11 cellular contexts compared by ENCODE assay signal in the genomic region with DNA sequence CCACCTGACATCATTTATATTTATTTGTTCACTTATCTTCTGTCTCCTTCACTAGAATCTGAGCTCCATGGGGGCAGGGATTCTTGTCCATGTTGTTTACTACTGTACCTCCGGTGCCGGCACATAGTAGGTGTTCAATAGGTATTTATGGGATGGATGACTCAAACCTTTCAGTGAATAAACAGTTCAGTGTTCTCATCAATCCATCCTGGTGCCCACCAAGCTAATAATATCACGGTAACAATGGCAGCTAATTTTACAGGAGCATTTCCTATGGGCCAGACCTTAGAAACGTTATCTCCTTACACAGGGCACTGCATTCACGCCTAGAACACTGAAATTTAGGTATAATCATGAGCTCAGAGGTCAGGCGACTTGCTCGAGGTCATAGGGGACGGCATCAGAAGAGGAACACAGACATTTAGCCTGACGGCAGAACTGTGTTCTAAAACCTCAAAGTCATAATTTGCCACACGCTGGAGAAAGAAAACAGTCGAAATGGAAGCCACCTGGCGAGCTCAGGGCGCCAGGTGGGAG. TPM values are rescaled to one million over a fixed set of nuclear protein-coding genes. Genes with fewer than 3 reads are reported as not detected.
DNase-seq lines count a peak whose midpoint lies in the region; ATAC-seq and TF ChIP-seq lines count a peak whose summit lies in the region.
"Had no signal": no experiment of that assay in that cellular context is flagged by ENCODE, and none has a peak within 500 bp of the region (broad histone marks: within the 10 kb centered on the region; RNA-seq: fewer than 3 reads in every experiment).

No MANE protein-coding gene starts in this region.

- H3K36me3 ChIP-seq in lower lobe of right lung, result no peaks in the 10 kb centered on the region

- H3K27ac Mint-ChIP-seq in endothelial cell (ENCODE audit: unreplicated experiment), result no peak overlapping the region

- H3K9me3 Mint-ChIP-seq in activated T-cell treated with anti-CD3 and anti-CD28 coated beads, Interleukin-2, amount 50 U/mL, for 4 hours, result no peaks in the 10 kb centered on the region
- no peaks in the 10 kb centered on the region for H3K9me3 Mint-ChIP-seq in endothelial cell (ENCODE audit: unreplicated experiment)

- TF ChIP-seq CTCF in endothelial cell (IDR thresholded peaks at IDR 0.05; ENCODE audit: unreplicated experiment) (no peak), lower lobe of right lung (IDR thresholded peaks at IDR 0.05) (no peak), coronary artery (IDR thresholded peaks at IDR 0.05) (no peak)

- peaks cover 25% of the 10 kb centered on the region for H3K4me1 Mint-ChIP-seq in activated T-cell treated with anti-CD3 and anti-CD28 coated beads, Interleukin-2, amount 50 U/mL, for 4 hours (ENCODE audit: low read depth)
- H3K4me1 Mint-ChIP-seq in endothelial cell (ENCODE audit: unreplicated experiment), result peaks cover 12% of the 10 kb centered on the region

- H3K4me1 ChIP-seq in lower lobe of right lung, result peaks cover 11% of the 10 kb centered on the region
- H3K4me1 ChIP-seq: foreskin keratinocyte had no signal

- H3K4me3 Mint-ChIP-seq in activated T-cell treated with anti-CD3 and anti-CD28 coated beads, Interleukin-2, amount 50 U/mL, for 4 hours, result peak overlapping the region; percentile 34
- peak overlapping the region; percentile 63 for H3K4me3 Mint-ChIP-seq in endothelial cell (ENCODE audit: unreplicated experiment)

- intact Hi-C loops in lower lobe of right lung (cut with DNase I), result no loop called here

- H3K27ac ChIP-seq in lower lobe of right lung (no peak overlapping the region), coronary artery (no peak overlapping the region)
- H3K27ac ChIP-seq: foreskin keratinocyte had no signal

- H3K36me3 Mint-ChIP-seq in activated T-cell treated with anti-CD3 and anti-CD28 coated beads, Interleukin-2, amount 50 U/mL, for 4 hours (ENCODE audit: insufficient read depth), result no peaks in the 10 kb centered on the region
- H3K36me3 Mint-ChIP-seq in endothelial cell (ENCODE audit: low read depth, unreplicated experiment), result peaks cover 5% of the 10 kb centered on the region

- H3K4me3 ChIP-seq in skeletal muscle cell (ENCODE audit: low read depth, low read length) (peak overlapping the region; percentile 39), lower lobe of right lung (no peak overlapping the region), coronary artery (no peak overlapping the region)
- H3K4me3 ChIP-seq: lung had no signal

- H3K27me3 ChIP-seq in lower lobe of right lung (ENCODE audit: low read depth), result peaks cover 83% of the 10 kb centered on the region

- peaks cover 56% of the 10 kb centered on the region for H3K27me3 Mint-ChIP-seq in activated T-cell treated with anti-CD3 and anti-CD28 coated beads, Interleukin-2, amount 50 U/mL, for 4 hours (ENCODE audit: low read depth)
- H3K27me3 Mint-ChIP-seq in endothelial cell (ENCODE audit: unreplicated experiment), result peaks cover 14% of the 10 kb centered on the region

- no peak for DNase-seq in activated T-cell treated with anti-CD3 and anti-CD28 coated beads, Interleukin-2, amount 50 U/mL, for 4 hours
- DNase-seq in activated T-cell treated with anti-CD3 and anti-CD28 coated beads, Interleukin-2, amount 50 U/mL, for 1 hour, result no peak
- DNase-seq in NCI-H69 (lab: John Stamatoyannopoulos, UW) (peak; percentile 48), endothelial cell (ENCODE audit: low spot score) (no peak), skeletal muscle cell (ENCODE audit: low read depth) (no peak), lower lobe of right lung (no peak), HCEC 1CT (no peak), coronary artery (ENCODE audit: low spot score) (no peak)
- DNase-seq: foreskin keratinocyte; stimulated activated CD4-positive, alpha-beta T cell treated with anti-CD3 and anti-CD28 coated beads, Interleukin-12 subunit alpha, Interleukin-12 subunit beta, amount 100 ng/mL, for 4 hours had no signal

- no peak for ATAC-seq in activated T-cell treated with anti-CD3 and anti-CD28 coated beads, Interleukin-2, amount 50 U/mL, for 4 hours
- no peak for ATAC-seq in lower lobe of right lung

- no peaks in the 10 kb centered on the region for H3K9me3 ChIP-seq in lower lobe of right lung

RNA-seq across cellular contexts. Expression of gene DRAXIN, which starts 1.3 kb away (rescaled TPM):
- under 1 TPM; 0.03 to 0.08 (median 0.05) TPM for total RNA-seq in activated T-cell treated with anti-CD3 and anti-CD28 coated beads, Interleukin-2, amount 50 U/mL, for 4 hours
- total RNA-seq in endothelial cell (ENCODE audit: unreplicated experiment) (0.46 TPM), lower lobe of right lung (0.24 TPM)
- total RNA-seq: foreskin keratinocyte had no signal

RNA-seq across cellular contexts. Expression of gene MAD2L2, which starts 9.3 kb away (rescaled TPM):
- 10 to 100 TPM; 60.7 to 67.1 (median 63.0) TPM for total RNA-seq in activated T-cell treated with anti-CD3 and anti-CD28 coated beads, Interleukin-2, amount 50 U/mL, for 4 hours
- total RNA-seq in endothelial cell (ENCODE audit: unreplicated experiment) (28.0 TPM), lower lobe of right lung (20.8 TPM)

RNA-seq across cellular contexts. Expression of gene FBXO6, which starts 26.2 kb away (rescaled TPM):
- total RNA-seq in activated T-cell treated with anti-CD3 and anti-CD28 coated beads, Interleukin-2, amount 50 U/mL, for 4 hours, result 10 to 100 TPM; 12.8 to 21.1 (median 19.1) TPM
- total RNA-seq in endothelial cell (ENCODE audit: unreplicated experiment), result 1.1 TPM
- total RNA-seq in lower lobe of right lung, result 21.2 TPM

RNA-seq across cellular contexts. Expression of gene FBXO44, which starts 35.5 kb away (rescaled TPM):
- 10 to 100 TPM; 12.6 to 13.6 (median 13.2) TPM for total RNA-seq in activated T-cell treated with anti-CD3 and anti-CD28 coated beads, Interleukin-2, amount 50 U/mL, for 4 hours
- total RNA-seq in endothelial cell (ENCODE audit: unreplicated experiment), result 10.2 TPM
- 18.4 TPM for total RNA-seq in lower lobe of right lung

RNA-seq across cellular contexts. Expression of gene FBXO2, which starts 36.0 kb away (rescaled TPM):
- 1 to 10 TPM in 2 of 3 donors, under 1 TPM in 1; 0.81 to 1.8 (median 1.7) TPM for total RNA-seq in activated T-cell treated with anti-CD3 and anti-CD28 coated beads, Interleukin-2, amount 50 U/mL, for 4 hours
- total RNA-seq in endothelial cell (ENCODE audit: unreplicated experiment) (1.6 TPM), lower lobe of right lung (13.4 TPM)
